ENCODE assay signal across 12 cellular contexts in genomic region chr21:35476616-35477395, GRCh38.
DNase-seq lines count a peak whose midpoint lies in the region; ATAC-seq and TF ChIP-seq lines count a peak whose summit lies in the region.
"Had no signal": no experiment of that assay in that cellular context is flagged by ENCODE, and none has a peak within 500 bp of the region (broad histone marks: within the 10 kb centered on the region; RNA-seq: fewer than 3 reads in every experiment).

No MANE protein-coding gene starts in this region.

- no peak overlapping the region for H3K4ac ChIP-seq in trophoblast cell (ENCODE audit: low read depth, low read length)

- no peak overlapping the region for H4K8ac ChIP-seq in trophoblast cell (ENCODE audit: low read depth, low read length)

- H3K79me1 ChIP-seq in trophoblast cell (ENCODE audit: low read length), result no peaks in the 10 kb centered on the region

- no peak for TF ChIP-seq CTCF in cardiac fibroblast (IDR thresholded peaks at IDR 0.05; ENCODE audit: low read depth, low read length)

- peaks cover 8% of the 10 kb centered on the region for H3K9me3 Mint-ChIP-seq in activated T-cell treated with anti-CD3 and anti-CD28 coated beads, Interleukin-2, amount 50 U/mL, for 4 hours

- H2BK120ac ChIP-seq in trophoblast cell (ENCODE audit: insufficient read depth, low read length, poor library complexity), result no peak overlapping the region

- peaks cover 29% of the 10 kb centered on the region for H3K4me1 ChIP-seq in ACC112 (ENCODE audit: control insufficient read depth, insufficient read depth, low read length, unreplicated experiment)
- H3K4me1 ChIP-seq in HAP-1, result no peaks in the 10 kb centered on the region
- no peaks in the 10 kb centered on the region for H3K4me1 ChIP-seq in trophoblast cell (ENCODE audit: control insufficient read depth in 1 of 2, insufficient read depth in 2 of 2, low read length in 2 of 2)

- H3K36me3 ChIP-seq in ACC112 (ENCODE audit: insufficient read depth, low read length) (no peaks in the 10 kb centered on the region), HAP-1 (replicated peaks) (no peaks in the 10 kb centered on the region), trophoblast cell (ENCODE audit: control insufficient read depth in 1 of 2, insufficient read depth in 2 of 2, low read length in 2 of 2) (no peaks in the 10 kb centered on the region)

- H3K27me3 Mint-ChIP-seq in activated T-cell treated with anti-CD3 and anti-CD28 coated beads, Interleukin-2, amount 50 U/mL, for 4 hours (ENCODE audit: low read depth), result peaks cover 9% of the 10 kb centered on the region

- H4K91ac ChIP-seq in trophoblast cell (ENCODE audit: low read depth, low read length), result no peak overlapping the region

- H3K4me3 ChIP-seq in ACC112 (ENCODE audit: low read depth, low read length), result peak overlapping the region; percentile 40; the same call in 1 of the 2 replicates
- no peak overlapping the region for H3K4me3 ChIP-seq in cardiac fibroblast (replicated peaks in 1 of 2; ENCODE audit: low read depth in 2 of 2, low read length in 2 of 2)
- no peak overlapping the region for H3K4me3 ChIP-seq in HAP-1
- H3K4me3 ChIP-seq in trophoblast cell (ENCODE audit: low read depth, low read length), result no peak overlapping the region
- H3K4me3 ChIP-seq: GM12878 had no signal

- H3K9me3 ChIP-seq in HAP-1 (no peaks in the 10 kb centered on the region; the same call in 1 of the 2 replicates), trophoblast cell (ENCODE audit: insufficient read depth, low read depth, low read length) (peaks cover 2% of the 10 kb centered on the region)

- no peak overlapping the region for H3K4me3 Mint-ChIP-seq in activated T-cell treated with anti-CD3 and anti-CD28 coated beads, Interleukin-2, amount 50 U/mL, for 4 hours

- H3K27ac ChIP-seq in ACC112 (ENCODE audit: low read depth, low read length) (peak overlapping the region; percentile 86), trophoblast cell (ENCODE audit: low read depth, low read length) (no peak overlapping the region)

- ATAC-seq in HG03280 (IDR thresholded peaks at IDR 0.05; ENCODE audit: unreplicated experiment), result no peak
- ATAC-seq in activated T-cell treated with anti-CD3 and anti-CD28 coated beads, Interleukin-2, amount 50 U/mL, for 4 hours, result no peak
- ATAC-seq: GM12878, HepG2 had no signal

- H4K12ac ChIP-seq in trophoblast cell (ENCODE audit: low read depth, low read length), result no peak overlapping the region

- H3K79me2 ChIP-seq in ACC112 (ENCODE audit: control insufficient read depth, insufficient read depth, low read length, unreplicated experiment), result no peaks in the 10 kb centered on the region
- H3K79me2 ChIP-seq in trophoblast cell (ENCODE audit: control insufficient read depth, insufficient read depth, low read length, poor library complexity), result no peaks in the 10 kb centered on the region

- no peak overlapping the region for H3K9ac ChIP-seq in trophoblast cell (ENCODE audit: low read length)

- no peak overlapping the region for H3K14ac ChIP-seq in trophoblast cell (ENCODE audit: low read length)

- H2AK5ac ChIP-seq in trophoblast cell (ENCODE audit: low read length), result no peak overlapping the region

- H2BK12ac ChIP-seq in trophoblast cell (ENCODE audit: low read length), result no peak overlapping the region

- peaks cover 2% of the 10 kb centered on the region for H3K36me3 Mint-ChIP-seq in activated T-cell treated with anti-CD3 and anti-CD28 coated beads, Interleukin-2, amount 50 U/mL, for 4 hours (ENCODE audit: insufficient read depth)

- DNase-seq in H4 (ENCODE audit: low spot score) (peak; percentile 20), cardiac fibroblast (ENCODE audit: low read depth in 2 of 2) (peak; percentile 64 to 84), myocyte (ENCODE audit: low read depth) (peak; percentile 51), HAP-1 (ENCODE audit: low spot score in 2 of 2) (no peak), trophoblast cell (no peak)
- DNase-seq in activated T-cell treated with anti-CD3 and anti-CD28 coated beads, Interleukin-2, amount 50 U/mL, for 4 hours, result no peak
- DNase-seq: activated CD4-positive, alpha-beta T cell treated with anti-CD3 and anti-CD28 coated beads, Interleukin-2, amount 50 U/mL, for 1 hour; anterior cingulate cortex had no signal

- H3K27me3 ChIP-seq in ACC112 (ENCODE audit: insufficient read depth, low read length) (no peaks in the 10 kb centered on the region), HAP-1 (ENCODE audit: low read depth) (no peaks in the 10 kb centered on the region), trophoblast cell (ENCODE audit: insufficient read depth, low read length) (no peaks in the 10 kb centered on the region)

- H3K4me1 Mint-ChIP-seq in activated T-cell treated with anti-CD3 and anti-CD28 coated beads, Interleukin-2, amount 50 U/mL, for 4 hours (ENCODE audit: low read depth), result peaks cover 18% of the 10 kb centered on the region

- no peak overlapping the region for H3K23ac ChIP-seq in trophoblast cell (ENCODE audit: low read length)

- H2BK5ac ChIP-seq in trophoblast cell (ENCODE audit: low read depth, low read length, poor library complexity), result no peak overlapping the region

- in situ Hi-C loops in HAP-1 (cut with MboI; ENCODE audit: low sequenced_read_pairs), result no loop called here

- no peak overlapping the region for H3K4me2 ChIP-seq in trophoblast cell (ENCODE audit: low read length)

- no peak overlapping the region for H3K18ac ChIP-seq in trophoblast cell (ENCODE audit: low read length)

- no CpG with 5 or more reads among the region's 9 CpGs for WGBS in trophoblast cell (ENCODE audit: extremely low coverage, insufficient coverage, insufficient read length)

- H2AFZ ChIP-seq in ACC112 (ENCODE audit: low read length, unreplicated experiment) (peak overlapping the region; percentile 79), trophoblast cell (ENCODE audit: insufficient read depth, low read length, poor library complexity) (no peak overlapping the region)

Comparison
In these comparisons a context has a peak if more than half of its experiments do, and no peak if none do; other contexts are left out.
1. DNase-seq: peak in H4 (single experiment), cardiac fibroblast (2 of 2) and myocyte (single experiment); none in HAP-1 (0 of 2), trophoblast cell (0 of 2) and activated T-cell treated with anti-CD3 and anti-CD28 coated beads, Interleukin-2, amount 50 U/mL, for 4 hours (single experiment).